In the genomic region with DNA sequence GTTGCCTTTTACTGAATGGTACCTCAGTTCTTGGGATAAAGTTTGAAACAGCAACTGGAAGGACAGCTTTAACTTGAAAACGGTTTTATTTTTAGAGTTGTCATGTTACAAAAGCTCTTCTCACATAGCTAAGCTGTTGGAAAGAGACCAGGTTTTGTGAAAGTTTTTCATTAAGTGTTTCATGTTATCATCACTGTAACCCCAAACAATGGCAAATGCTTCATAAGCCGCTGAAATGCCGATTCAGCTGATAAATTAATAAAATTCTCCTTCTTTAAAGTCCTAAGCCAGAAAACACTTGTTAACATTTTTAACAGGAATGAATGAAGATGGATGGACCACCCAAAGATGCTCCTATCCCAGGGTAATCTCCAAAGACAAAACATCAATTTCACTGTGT, we compare ENCODE assay signal across 32 cellular contexts.
"Had no signal": no experiment of that assay in that cellular context is flagged by ENCODE, and none has a peak within 500 bp of the region (broad histone marks: within the 10 kb centered on the region; RNA-seq: fewer than 3 reads in every experiment).

No MANE protein-coding gene starts in this region.

- H3K4me3 ChIP-seq: adrenal gland, body of pancreas, colonic mucosa, esophagus squamous epithelium had no signal

- H3K27me3 ChIP-seq: adrenal gland, body of pancreas, colonic mucosa, esophagus squamous epithelium had no signal

- H3K4me1 ChIP-seq: adrenal gland, colonic mucosa, esophagus squamous epithelium had no signal

- DNase-seq: activated B cell treated with CpG ODN at 0.5 μM for 24 hours; activated CD4-positive, alpha-beta memory T cell treated with anti-CD3 and anti-CD28 coated beads for 36 hours; activated CD4-positive, alpha-beta T cell treated with anti-CD3 and anti-CD28 coated beads for 36 hours; activated CD4-positive, alpha-beta T cell treated with anti-CD3 and anti-CD28 coated beads, Interleukin-2, amount 10 ng/mL, durations not matched to agents 24 days and 14 days; activated CD8-positive, alpha-beta memory T cell treated with anti-CD3 and anti-CD28 coated beads, Interleukin-2, amount 10 ng/mL, durations not matched to agents 7 days and 5 days; activated CD8-positive, alpha-beta memory T cell treated with anti-CD3 and anti-CD28 coated beads, Interleukin-2, amount 50 U/mL, for 4 hours; activated CD8-positive, alpha-beta T cell treated with anti-CD3 and anti-CD28 coated beads, Interleukin-2, amount 10 ng/mL, durations not matched to agents 7 days and 5 days; activated effector memory CD4-positive, alpha-beta T cell treated with anti-CD3 and anti-CD28 coated beads, Interleukin-2, amount 50 U/mL, for 16 hours; activated naive CD4-positive, alpha-beta T cell treated with anti-CD3 and anti-CD28 coated beads for 36 hours; activated naive CD8-positive, alpha-beta T cell treated with anti-CD3 and anti-CD28 coated beads for 36 hours; activated naive CD8-positive, alpha-beta T cell treated with anti-CD3 and anti-CD28 coated beads, Interleukin-2, amount 50 U/mL, for 24 hours; activated T-cell treated with anti-CD3 and anti-CD28 coated beads, Interleukin-2, amount 50 U/mL, for 1 hour; activated T-cell treated with anti-CD3 and anti-CD28 coated beads, Interleukin-2, amount 50 U/mL, for 48 hours; adrenal gland; amygdala; aorta; body of pancreas; caudate nucleus; colonic mucosa; effector CD8-positive, alpha-beta T cell; esophagus squamous epithelium; foreskin fibroblast; head of caudate nucleus; T-helper 1 cell; T-helper 17 cell; T1000; WERI-Rb-1 had no signal

- H3K9me3 ChIP-seq: adrenal gland, body of pancreas, colonic mucosa, esophagus squamous epithelium had no signal

- ATAC-seq: activated CD4-positive, alpha-beta T cell treated with anti-CD3 and anti-CD28 coated beads for 36 hours; activated CD4-positive, CD25-positive, alpha-beta regulatory T cell treated with anti-CD3 and anti-CD28 coated beads, Interleukin-2, amount 50 U/mL, for 24 hours; activated CD8-positive, alpha-beta memory T cell treated with anti-CD3 and anti-CD28 coated beads, Interleukin-2, amount 10 ng/mL, durations not matched to agents 7 days and 5 days; activated CD8-positive, alpha-beta T cell treated with anti-CD3 and anti-CD28 coated beads, Interleukin-2, amount 10 ng/mL, durations not matched to agents 7 days and 5 days; activated naive CD8-positive, alpha-beta T cell treated with anti-CD3 and anti-CD28 coated beads, Interleukin-2, amount 50 U/mL, for 24 hours; body of pancreas; T-helper 17 cell had no signal

- FAIRE-seq: endometrium, endothelial cell of umbilical vein, frontal cortex had no signal

- H3K27ac ChIP-seq: adrenal gland, body of pancreas, colonic mucosa, epithelial cell of prostate, esophagus squamous epithelium, WERI-Rb-1 had no signal

- H3K36me3 ChIP-seq: adrenal gland, colonic mucosa, esophagus squamous epithelium, WERI-Rb-1 had no signal
